Comparison of ENCODE assay signal across 1 cellular context in genomic region chr6:31776563-31776960, GRCh38.
TF ChIP-seq lines count a peak whose summit lies in the region.

No MANE protein-coding gene starts in this region.

TF ChIP-seq in K562, 482 proteins besides CTCF, POLR2A, EP300 and RAD21 (continues in another document):
- TF ChIP-seq KLF16 (IDR thresholded peaks at IDR 0.05) (no peak), E2F1 (CRISPR knock-in tag; IDR thresholded peaks at IDR 0.05) (no peak), CUX1 (CRISPR knock-in tag; IDR thresholded peaks at IDR 0.05) (no peak), PCBP2 (IDR thresholded peaks at IDR 0.05; ENCODE audit: low read depth, low read length, poor library complexity, severe bottlenecking) (no peak), ZFP30 (CRISPR knock-in tag; IDR thresholded peaks at IDR 0.05; ENCODE audit: borderline replicate concordance) (no peak), E4F1 (CRISPR knock-in tag; IDR thresholded peaks at IDR 0.05; ENCODE audit: borderline replicate concordance) (no peak), ARID3B (CRISPR knock-in tag; IDR thresholded peaks at IDR 0.05; ENCODE audit: borderline replicate concordance) (0 out of 2 replicates have a peak, but pooled peaks have one; percentile 20), FOXP1 (CRISPR knock-in tag; IDR thresholded peaks at IDR 0.05) (no peak), ETS1 (conservative IDR thresholded peaks at IDR 0.05; ENCODE audit: control insufficient read depth, low read depth, low read length) (0 out of 2 replicates have a peak, but pooled peaks have one; percentile 15), HNRNPL (IDR thresholded peaks at IDR 0.05; ENCODE audit: low read depth, low read length) (no peak), DLX4 (CRISPR knock-in tag; IDR thresholded peaks at IDR 0.05) (no peak), POLR2G (IDR thresholded peaks at IDR 0.05; ENCODE audit: low read depth, low read length) (no peak), ZNF444 (CRISPR knock-in tag; IDR thresholded peaks at IDR 0.05) (no peak), FOSL1 (tag; conservative IDR thresholded peaks at IDR 0.05) (no peak), TCF7L2 (IDR thresholded peaks at IDR 0.05; ENCODE audit: low read depth, low read length) (no peak), ID3 (CRISPR knock-in tag; IDR thresholded peaks at IDR 0.05) (no peak), ID3 (tag; IDR thresholded peaks at IDR 0.05) (no peak), ZBTB1 (CRISPR knock-in tag; IDR thresholded peaks at IDR 0.05; ENCODE audit: borderline replicate concordance, low read depth) (peak; percentile 69; the same call in 1 of the 2 replicates), KAT8 (IDR thresholded peaks at IDR 0.05; ENCODE audit: low read depth) (no peak), RB1 (IDR thresholded peaks at IDR 0.05; ENCODE audit: low read depth) (no peak), HDAC1 (IDR thresholded peaks at IDR 0.05) (no peak), MED1 (CRISPR knock-in tag; IDR thresholded peaks at IDR 0.05; ENCODE audit: borderline replicate concordance) (no peak), KDM5B (IDR thresholded peaks at IDR 0.05; ENCODE audit: insufficient replicate concordance, low read depth, low read length) (peak; percentile 10), FOXK2 (conservative IDR thresholded peaks at IDR 0.05 in 1 of 2, IDR thresholded peaks at IDR 0.05 in 1 of 2; ENCODE audit: low read depth in 2 of 2) (no peak), ZBTB40 (IDR thresholded peaks at IDR 0.05) (peak; percentile 57; the same call in 1 of the 2 replicates), ZBTB40 (CRISPR knock-in tag; IDR thresholded peaks at IDR 0.05) (no peak), MXI1 (IDR thresholded peaks at IDR 0.05; ENCODE audit: low read depth, low read length) (peak; percentile 43; the same call in 1 of the 2 replicates), CCAR2 (IDR thresholded peaks at IDR 0.05; ENCODE audit: low read depth, low read length) (no peak), EP400 (IDR thresholded peaks at IDR 0.05) (no peak), ESRRB (CRISPR knock-in tag; IDR thresholded peaks at IDR 0.05; ENCODE audit: borderline replicate concordance) (no peak), MECOM (CRISPR knock-in tag; IDR thresholded peaks at IDR 0.05) (0 out of 2 replicates have a peak, but pooled peaks have one; percentile 31), SRSF3 (IDR thresholded peaks at IDR 0.05; ENCODE audit: insufficient read depth, low read length) (peak; percentile 24; the same call in 1 of the 2 replicates), FOXA3 (CRISPR knock-in tag; conservative IDR thresholded peaks at IDR 0.05 in 1 of 2, IDR thresholded peaks at IDR 0.05 in 1 of 2) (no peak), POU5F1 (IDR thresholded peaks at IDR 0.05; ENCODE audit: borderline replicate concordance, low read depth, low read length, partially characterized antibody) (no peak), MIER1 (IDR thresholded peaks at IDR 0.05; ENCODE audit: low read depth) (no peak), OTX1 (CRISPR knock-in tag; IDR thresholded peaks at IDR 0.05) (no peak), E2F5 (CRISPR knock-in tag; IDR thresholded peaks at IDR 0.05) (0 out of 2 replicates have a peak, but pooled peaks have one; percentile 9)
